8 cellular contexts compared by ENCODE assay signal in genomic region chr18:5879479-5879882, GRCh38. TPM values are rescaled to one million over a fixed set of nuclear protein-coding genes. Genes with fewer than 3 reads are reported as not detected.
DNase-seq lines count a peak whose midpoint lies in the region; ATAC-seq, FAIRE-seq and TF ChIP-seq lines count a peak whose summit lies in the region.

No MANE protein-coding gene starts in this region.

- CTCF ChIA-PET in WTC11 (lab: Charles Lee), result interaction anchor here (0.7 to 3.1 kb wide), 7 partner anchors 10 to 642 kb away, joined by 3 to 14 read pairs (median 3); no protein-coding TSS in a partner anchor

- H3K4me1 Mint-ChIP-seq in WTC11, result no peaks in the 10 kb centered on the region

- H3K9me3 Mint-ChIP-seq in WTC11, result no peaks in the 10 kb centered on the region

- no peak overlapping the region for H3K27ac Mint-ChIP-seq in WTC11

- H3K4me1 ChIP-seq in keratinocyte (ENCODE audit: control insufficient read depth, extremely low read depth, insufficient read depth, low read length), result no peaks in the 10 kb centered on the region

- TF ChIP-seq CTCF in WTC11 (IDR thresholded peaks at IDR 0.05) (peak; percentile 64), keratinocyte (optimal IDR thresholded peaks at IDR 0.05 in 1 of 3, IDR thresholded peaks at IDR 0.05 in 1 of 3, conservative IDR thresholded peaks at IDR 0.05 in 1 of 3; ENCODE audit: extremely low read depth in 1 of 3, insufficient read depth in 2 of 3, low read length in 3 of 3) (peak in 2 of 3 experiments; percentile 58 to 66)

- DNase-seq in DMS 273 treated with DMSO at 0.1 percent for 48 hours (lab: John Stamatoyannopoulos, UW), result peak; percentile 2
- no peak for DNase-seq in WTC11 (ENCODE audit: low spot score)
- DNase-seq in keratinocyte (ENCODE audit: low read depth, low spot score), result no peak
- DNase-seq in activated CD8-positive, alpha-beta memory T cell treated with anti-CD3 and anti-CD28 coated beads, Interleukin-2, amount 50 U/mL, for 48 hours, result no peak
- DNase-seq in stimulated activated CD4-positive, alpha-beta T cell treated with anti-CD3 and anti-CD28 coated beads, Interleukin-2, amount 100 ng/mL, for 48 hours, result no peak
- no peak for DNase-seq in mucosa of gallbladder (ENCODE audit: low spot score)

- H4K20me1 ChIP-seq in keratinocyte (ENCODE audit: control insufficient read depth, extremely low read depth, insufficient read depth, low read length), result no peaks in the 10 kb centered on the region

- H3K4me3 ChIP-seq in keratinocyte (ENCODE audit: control insufficient read depth in 2 of 3, extremely low read depth in 1 of 3, insufficient read depth in 2 of 3, low read depth in 1 of 3, low read length in 3 of 3), result no peak overlapping the region

- no peak for FAIRE-seq in keratinocyte (lab: Jason Lieb, UNC)

- no peaks in the 10 kb centered on the region for H3K36me3 ChIP-seq in keratinocyte (ENCODE audit: control insufficient read depth in 2 of 2, extremely low read depth in 1 of 2, insufficient read depth in 2 of 2, low read length in 2 of 2)

- H3K9ac ChIP-seq in keratinocyte (ENCODE audit: control insufficient read depth, extremely low read depth, insufficient read depth, low read length), result no peak overlapping the region

- H3K27me3 Mint-ChIP-seq in WTC11 (ENCODE audit: low read depth), result no peaks in the 10 kb centered on the region

- dilution Hi-C loops in keratinocyte (cut with MboI; ENCODE audit: extremely low pct_ligation_motif_present, low sequenced_read_pairs), result no loop called here

- POLR2A ChIA-PET in WTC11 (lab: Charles Lee), result no interaction called here

- no peak overlapping the region for H3K27ac ChIP-seq in keratinocyte (ENCODE audit: control insufficient read depth, insufficient read depth, low read length)

- H3K9me1 ChIP-seq in keratinocyte (ENCODE audit: control insufficient read depth, extremely low read depth, insufficient read depth, low read length), result no peaks in the 10 kb centered on the region

- H3K4me2 ChIP-seq in keratinocyte (ENCODE audit: control insufficient read depth, extremely low read depth, insufficient read depth, low read depth, low read length), result no peak overlapping the region

- no peak overlapping the region for H2AFZ ChIP-seq in keratinocyte (ENCODE audit: control insufficient read depth, low read length)

- H3K4me3 Mint-ChIP-seq in WTC11, result no peak overlapping the region

- ATAC-seq in HG03432 (IDR thresholded peaks at IDR 0.05; ENCODE audit: unreplicated experiment), result peak; percentile 57
- ATAC-seq in WTC11, result no peak
- no peak for ATAC-seq in HG02973 (IDR thresholded peaks at IDR 0.05; ENCODE audit: unreplicated experiment)

- H3K79me2 ChIP-seq in keratinocyte (ENCODE audit: control insufficient read depth, insufficient read depth, low read length), result no peaks in the 10 kb centered on the region

- H3K9me3 ChIP-seq in keratinocyte (ENCODE audit: control insufficient read depth, low read depth, low read length), result no peaks in the 10 kb centered on the region

- H3K36me3 Mint-ChIP-seq in WTC11, result no peaks in the 10 kb centered on the region

- peaks cover 3% of the 10 kb centered on the region for H3K27me3 ChIP-seq in keratinocyte (ENCODE audit: control insufficient read depth, extremely low read depth, insufficient read depth, low read length)

TF ChIP-seq in WTC11, 78 proteins besides CTCF, POLR2A, EP300 and RAD21:
- TF ChIP-seq HMGA2 (CRISPR knock-in tag; IDR thresholded peaks at IDR 0.05) (no peak), JUN (CRISPR knock-in tag; IDR thresholded peaks at IDR 0.05) (no peak), ATF6 (CRISPR knock-in tag; IDR thresholded peaks at IDR 0.05) (no peak)

RNA-seq across cellular contexts. Expression of gene TMEM200C, which starts 15.8 kb away (rescaled TPM):
- 6.1 to 7.4 TPM (median 6.6 TPM) in 3 replicates for total RNA-seq in WTC11 (2021)
- polyA plus RNA-seq in keratinocyte, result not detected in 3 replicates
- polyA plus RNA-seq in keratinocyte (2011; ENCODE audit: low read depth), result not detected
- not detected in 2 replicates for polyA plus RNA-seq in keratinocyte (2011; cell fraction: cytosol; rRNA removed)
- not detected in 2 replicates for polyA plus RNA-seq in keratinocyte (2011; cell fraction: nucleus; rRNA removed)
- polyA plus RNA-seq in keratinocyte (2012; ENCODE audit: low replicate concordance), result not detected in 2 replicates
- polyA minus RNA-seq in keratinocyte, result not detected in 3 replicates
- not detected for polyA minus RNA-seq in keratinocyte (2011; cell fraction: cytosol; rRNA and poly(A)+ RNA removed)
- not detected in 2 replicates for polyA minus RNA-seq in keratinocyte (2011; cell fraction: nucleus; rRNA and poly(A)+ RNA removed)
- total RNA-seq in mucosa of gallbladder, result 6.1 TPM
